Comparison of ENCODE assay signal across 20 cellular contexts in the genomic region with DNA sequence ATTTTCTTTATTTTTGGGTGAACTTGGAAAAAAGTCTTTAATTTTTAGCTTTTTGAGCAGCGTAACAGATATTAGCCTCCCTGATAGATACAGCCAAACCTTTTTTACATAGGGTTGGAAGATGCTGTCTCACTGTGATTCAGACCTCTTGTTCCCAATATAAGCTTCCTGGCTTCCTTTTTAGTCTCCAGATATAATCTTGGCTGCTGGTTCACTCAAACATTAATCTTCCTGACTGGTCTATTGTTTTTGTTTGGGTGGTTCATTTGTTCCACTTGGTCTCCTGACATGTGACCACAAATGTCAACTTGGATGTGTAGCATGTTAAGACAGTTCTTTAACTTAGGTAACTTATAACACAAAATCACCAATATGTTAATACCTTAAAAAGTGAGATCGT. TPM values are rescaled to one million over a fixed set of nuclear protein-coding genes. Genes with fewer than 3 reads are reported as not detected.
DNase-seq lines count a peak whose midpoint lies in the region; ATAC-seq and TF ChIP-seq lines count a peak whose summit lies in the region.
"Had no signal": no experiment of that assay in that cellular context is flagged by ENCODE, and none has a peak within 500 bp of the region (broad histone marks: within the 10 kb centered on the region; RNA-seq: fewer than 3 reads in every experiment).

No MANE protein-coding gene starts in this region.

- ATAC-seq in HG03342 (IDR thresholded peaks at IDR 0.05; ENCODE audit: unreplicated experiment), result no peak
- no peak for ATAC-seq in HG02642 (IDR thresholded peaks at IDR 0.05; ENCODE audit: poor library complexity, unreplicated experiment)
- ATAC-seq in HG02938 (IDR thresholded peaks at IDR 0.05; ENCODE audit: unreplicated experiment), result no peak
- ATAC-seq: activated CD4-positive, alpha-beta T cell treated with anti-CD3 and anti-CD28 coated beads for 36 hours; CD8-positive, alpha-beta T cell; left lung; mucosa of descending colon had no signal

- in situ Hi-C loops in SK-MEL-5 (cut with HindIII; ENCODE audit: low pct_unique_long_range_greater_than_20kb, low sequenced_read_pairs), result no loop called here

- DNase-seq in H4 (ENCODE audit: low spot score) (peak; percentile 4), SK-MEL-5 (ENCODE audit: low read depth, low spot score) (peak; percentile 1), fibroblast of mammary gland (ENCODE audit: low read depth) (peak; percentile 56), renal cortical epithelial cell (ENCODE audit: low read depth) (peak; percentile 35), Kasumi-1 (lab: John Stamatoyannopoulos, UW) (no peak)
- DNase-seq: activated CD4-positive, alpha-beta T cell treated with anti-CD3 and anti-CD28 coated beads for 36 hours; CD8-positive, alpha-beta T cell; DMS79; left lung; mucosa of descending colon; NCI-H1105; NCI-H2081 treated with DMSO at 0.1 percent for 48 hours; small intestine; stimulated activated naive CD4-positive, alpha-beta T cell had no signal

- H3K4me3 ChIP-seq in fibroblast of mammary gland (ENCODE audit: control insufficient read depth, low read depth, low read length), result no peak overlapping the region
- H3K4me3 ChIP-seq: HAP-1, left lung, mucosa of descending colon, tibial nerve had no signal

- TF ChIP-seq CTCF in fibroblast of mammary gland (conservative IDR thresholded peaks at IDR 0.05; ENCODE audit: control insufficient read depth, insufficient read depth, low read depth, low read length), result no peak

RNA-seq across cellular contexts. Expression of gene RPA4, which starts 23.0 kb away (rescaled TPM):
- not detected in 2 replicates for total RNA-seq in H4 (2014; rRNA removed; shearing (Covaris generic))
- total RNA-seq in SK-MEL-5 (2014; rRNA removed; shearing (Covaris generic)), result 0.24 and 0.45 TPM in 2 replicates
- 0.15 and 0.34 TPM in 2 replicates for polyA plus RNA-seq in SK-MEL-5 (2015; cell fraction: cytosol; rRNA removed)
- polyA plus RNA-seq in SK-MEL-5 (2015; cell fraction: nucleus; rRNA removed), result 1.6 and 3.6 TPM in 2 replicates
- total RNA-seq in renal cortical epithelial cell, result 0.17 and 0.65 TPM in 2 replicates
- total RNA-seq: CD8-positive, alpha-beta T cell; epithelial cell of proximal tubule had no signal

Comparison
In these comparisons a context has a peak if more than half of its experiments do, and no peak if none do; other contexts are left out.
1. DNase-seq: peak in H4 (single experiment), SK-MEL-5 (single experiment), fibroblast of mammary gland (single experiment) and renal cortical epithelial cell (single experiment); none in Kasumi-1 (0 of 2).